1 cellular context compared by ENCODE assay signal in the genomic region with DNA sequence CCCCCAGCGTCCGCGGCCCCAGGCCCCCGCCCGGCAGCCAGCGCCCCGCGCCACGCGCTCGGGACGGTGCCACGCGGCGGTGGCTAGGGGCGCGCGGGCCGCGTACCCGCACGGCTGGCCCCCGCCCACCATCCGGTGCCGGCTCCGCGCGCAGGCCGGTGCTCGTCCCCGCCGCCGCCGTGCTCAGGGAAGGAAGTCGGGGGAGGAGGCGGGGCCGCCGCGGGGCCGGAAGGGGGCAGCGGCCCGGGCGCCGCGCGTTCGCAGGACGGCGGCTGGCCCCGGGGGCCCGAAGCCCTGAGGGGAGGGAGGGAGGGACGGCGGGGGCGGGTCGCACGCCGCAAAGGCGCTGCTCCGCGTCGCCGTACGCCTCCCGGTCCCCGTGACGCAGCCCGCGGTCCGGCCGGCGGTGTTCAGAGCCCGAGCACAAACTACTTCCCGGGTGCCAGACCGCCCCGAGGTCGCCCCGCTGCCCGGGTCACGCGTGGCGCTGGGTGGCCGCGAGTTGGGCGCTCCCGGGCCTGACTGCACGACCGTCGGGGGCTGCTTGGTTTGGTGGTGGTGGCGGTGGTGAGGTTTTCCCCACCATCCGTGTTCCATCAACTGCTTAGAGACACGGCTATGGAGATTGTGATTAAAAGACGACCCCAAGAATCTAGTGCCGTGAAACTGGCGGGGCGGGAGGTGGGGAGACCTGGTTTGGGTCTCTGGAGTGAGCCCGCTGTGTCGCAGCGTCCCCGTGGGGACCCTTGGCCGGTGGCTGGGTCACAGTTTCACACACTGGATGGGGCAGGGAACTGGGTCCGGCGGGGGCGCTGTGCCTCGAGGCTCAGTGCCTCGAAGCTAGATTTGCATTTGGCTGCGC.
TF ChIP-seq lines count a peak whose summit lies in the region.

Gene DCTD, minus strand, starts transcription at position 205 of the 862 bp plus-strand sequence. CDS start 1,818 bp downstream, outside the sequence.

TF ChIP-seq in GM12878, 131 proteins besides CTCF, POLR2A, EP300 and RAD21 (continued from another document):
- TF ChIP-seq, protein P1, sequence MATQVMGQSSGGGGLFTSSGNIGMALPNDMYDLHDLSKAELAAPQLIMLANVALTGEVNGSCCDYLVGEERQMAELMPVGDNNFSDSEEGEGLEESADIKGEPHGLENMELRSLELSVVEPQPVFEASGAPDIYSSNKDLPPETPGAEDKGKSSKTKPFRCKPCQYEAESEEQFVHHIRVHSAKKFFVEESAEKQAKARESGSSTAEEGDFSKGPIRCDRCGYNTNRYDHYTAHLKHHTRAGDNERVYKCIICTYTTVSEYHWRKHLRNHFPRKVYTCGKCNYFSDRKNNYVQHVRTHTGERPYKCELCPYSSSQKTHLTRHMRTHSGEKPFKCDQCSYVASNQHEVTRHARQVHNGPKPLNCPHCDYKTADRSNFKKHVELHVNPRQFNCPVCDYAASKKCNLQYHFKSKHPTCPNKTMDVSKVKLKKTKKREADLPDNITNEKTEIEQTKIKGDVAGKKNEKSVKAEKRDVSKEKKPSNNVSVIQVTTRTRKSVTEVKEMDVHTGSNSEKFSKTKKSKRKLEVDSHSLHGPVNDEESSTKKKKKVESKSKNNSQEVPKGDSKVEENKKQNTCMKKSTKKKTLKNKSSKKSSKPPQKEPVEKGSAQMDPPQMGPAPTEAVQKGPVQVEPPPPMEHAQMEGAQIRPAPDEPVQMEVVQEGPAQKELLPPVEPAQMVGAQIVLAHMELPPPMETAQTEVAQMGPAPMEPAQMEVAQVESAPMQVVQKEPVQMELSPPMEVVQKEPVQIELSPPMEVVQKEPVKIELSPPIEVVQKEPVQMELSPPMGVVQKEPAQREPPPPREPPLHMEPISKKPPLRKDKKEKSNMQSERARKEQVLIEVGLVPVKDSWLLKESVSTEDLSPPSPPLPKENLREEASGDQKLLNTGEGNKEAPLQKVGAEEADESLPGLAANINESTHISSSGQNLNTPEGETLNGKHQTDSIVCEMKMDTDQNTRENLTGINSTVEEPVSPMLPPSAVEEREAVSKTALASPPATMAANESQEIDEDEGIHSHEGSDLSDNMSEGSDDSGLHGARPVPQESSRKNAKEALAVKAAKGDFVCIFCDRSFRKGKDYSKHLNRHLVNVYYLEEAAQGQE (IDR thresholded peaks at IDR 0.05; ENCODE audit: low read depth, low read length), result no peak
- no peak for TF ChIP-seq NRF1 (conservative IDR thresholded peaks at IDR 0.05; ENCODE audit: low read depth, low read length)
- TF ChIP-seq ZNF274 (IDR thresholded peaks at IDR 0.05; ENCODE audit: insufficient read depth, insufficient read length), result no peak
- TF ChIP-seq SREBF2 (IDR thresholded peaks at IDR 0.05; ENCODE audit: low read length), result no peak
- peak; percentile 91 for TF ChIP-seq GATAD2B (conservative IDR thresholded peaks at IDR 0.05; ENCODE audit: low read depth)
- no peak for TF ChIP-seq KDM1A (IDR thresholded peaks at IDR 0.05; ENCODE audit: borderline replicate concordance)
- TF ChIP-seq KAT2A (conservative IDR thresholded peaks at IDR 0.05; ENCODE audit: control insufficient read depth, low read depth, low read length), result no peak
- TF ChIP-seq SIN3A (IDR thresholded peaks at IDR 0.05; ENCODE audit: low read depth, low read length), result no peak
- no peak for TF ChIP-seq ZBTB33 (IDR thresholded peaks at IDR 0.05)
- TF ChIP-seq IRF3 (IDR thresholded peaks at IDR 0.05), result no peak
- TF ChIP-seq PAX5 (IDR thresholded peaks at IDR 0.05; ENCODE audit: borderline replicate concordance, low read depth, low read length), result no peak; the same call in none of the 2 replicates
- TF ChIP-seq MEF2A (IDR thresholded peaks at IDR 0.05; ENCODE audit: insufficient read depth, low read depth, low read length), result no peak
- TF ChIP-seq, protein P2, sequence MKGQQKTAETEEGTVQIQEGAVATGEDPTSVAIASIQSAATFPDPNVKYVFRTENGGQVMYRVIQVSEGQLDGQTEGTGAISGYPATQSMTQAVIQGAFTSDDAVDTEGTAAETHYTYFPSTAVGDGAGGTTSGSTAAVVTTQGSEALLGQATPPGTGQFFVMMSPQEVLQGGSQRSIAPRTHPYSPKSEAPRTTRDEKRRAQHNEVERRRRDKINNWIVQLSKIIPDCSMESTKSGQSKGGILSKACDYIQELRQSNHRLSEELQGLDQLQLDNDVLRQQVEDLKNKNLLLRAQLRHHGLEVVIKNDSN (IDR thresholded peaks at IDR 0.05; ENCODE audit: borderline replicate concordance, extremely low read length, insufficient read depth, low read depth, low read length), result no peak
- no peak for TF ChIP-seq HDAC2 (IDR thresholded peaks at IDR 0.05)
- no peak for TF ChIP-seq RBBP5 (conservative IDR thresholded peaks at IDR 0.05)
- TF ChIP-seq STAT3 (IDR thresholded peaks at IDR 0.05; ENCODE audit: low read depth, low read length), result no peak
- TF ChIP-seq CHD1 (IDR thresholded peaks at IDR 0.05; ENCODE audit: low read depth, low read length), result 0 out of 2 replicates have a peak, but pooled peaks have one; percentile 41
- no peak for TF ChIP-seq HCFC1 (IDR thresholded peaks at IDR 0.05; ENCODE audit: low read length)
- no peak for TF ChIP-seq POLR2AphosphoS2 (IDR thresholded peaks at IDR 0.05; ENCODE audit: low read depth, low read length)
- TF ChIP-seq ELK1 (IDR thresholded peaks at IDR 0.05; ENCODE audit: low read depth, low read length), result no peak
- TF ChIP-seq EED (IDR thresholded peaks at IDR 0.05; ENCODE audit: low read depth), result no peak; the same call in 1 of the 2 replicates
- TF ChIP-seq BRCA1 (IDR thresholded peaks at IDR 0.05; ENCODE audit: low read depth, low read length), result no peak
- TF ChIP-seq, protein P3, sequence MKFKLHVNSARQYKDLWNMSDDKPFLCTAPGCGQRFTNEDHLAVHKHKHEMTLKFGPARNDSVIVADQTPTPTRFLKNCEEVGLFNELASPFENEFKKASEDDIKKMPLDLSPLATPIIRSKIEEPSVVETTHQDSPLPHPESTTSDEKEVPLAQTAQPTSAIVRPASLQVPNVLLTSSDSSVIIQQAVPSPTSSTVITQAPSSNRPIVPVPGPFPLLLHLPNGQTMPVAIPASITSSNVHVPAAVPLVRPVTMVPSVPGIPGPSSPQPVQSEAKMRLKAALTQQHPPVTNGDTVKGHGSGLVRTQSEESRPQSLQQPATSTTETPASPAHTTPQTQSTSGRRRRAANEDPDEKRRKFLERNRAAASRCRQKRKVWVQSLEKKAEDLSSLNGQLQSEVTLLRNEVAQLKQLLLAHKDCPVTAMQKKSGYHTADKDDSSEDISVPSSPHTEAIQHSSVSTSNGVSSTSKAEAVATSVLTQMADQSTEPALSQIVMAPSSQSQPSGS (IDR thresholded peaks at IDR 0.05; ENCODE audit: low read length), result no peak
- TF ChIP-seq YY1 (IDR thresholded peaks at IDR 0.05; ENCODE audit: low read depth, low read length), result no peak
- no peak; the same call in 1 of the 2 replicates for TF ChIP-seq MLLT1 (IDR thresholded peaks at IDR 0.05)
